In genomic region chr7:332646-333398, GRCh38 we compare ENCODE assay signal across 1 cellular context.
TF ChIP-seq lines count a peak whose summit lies in the region.

No MANE protein-coding gene starts in this region.

TF ChIP-seq in K562, 482 proteins besides CTCF, POLR2A, EP300 and RAD21 (continued from another document and continues in another):
- TF ChIP-seq USF2 (CRISPR knock-in tag; IDR thresholded peaks at IDR 0.05) (peak; percentile 73), ZNF77 (CRISPR knock-in tag; IDR thresholded peaks at IDR 0.05) (no peak), ZFP30 (CRISPR knock-in tag; IDR thresholded peaks at IDR 0.05; ENCODE audit: borderline replicate concordance) (no peak), TRIM25 (IDR thresholded peaks at IDR 0.05; ENCODE audit: borderline replicate concordance) (no peak), SNRNP70 (optimal IDR thresholded peaks at IDR 0.05; ENCODE audit: low read depth, low read length) (no peak), THAP7 (CRISPR knock-in tag; IDR thresholded peaks at IDR 0.05) (no peak), KLF6 (CRISPR knock-in tag; IDR thresholded peaks at IDR 0.05; ENCODE audit: borderline replicate concordance) (no peak), HNRNPLL (IDR thresholded peaks at IDR 0.05; ENCODE audit: low read depth, low read length, poor library complexity, severe bottlenecking) (peak; percentile 64), TBP (optimal IDR thresholded peaks at IDR 0.05; ENCODE audit: low read depth, low read length) (no peak), ZBTB7A (IDR thresholded peaks at IDR 0.05; ENCODE audit: borderline replicate concordance, control insufficient read depth, low read depth, low read length) (peak; percentile 72), TCF3 (CRISPR knock-in tag; IDR thresholded peaks at IDR 0.05) (0 out of 2 replicates have a peak, but pooled peaks have one; percentile 13), IFI16 (CRISPR knock-in tag; IDR thresholded peaks at IDR 0.05) (no peak), CBX5 (IDR thresholded peaks at IDR 0.05; ENCODE audit: borderline replicate concordance, low read depth) (no peak), IRF1 (CRISPR knock-in tag; IDR thresholded peaks at IDR 0.05; ENCODE audit: borderline replicate concordance) (no peak), MNT (conservative IDR thresholded peaks at IDR 0.05) (peak; percentile 77 to 86), FOXK2 (conservative IDR thresholded peaks at IDR 0.05 in 1 of 2, IDR thresholded peaks at IDR 0.05 in 1 of 2; ENCODE audit: low read depth in 2 of 2) (no peak), ZFX (CRISPR knock-in tag; IDR thresholded peaks at IDR 0.05) (peak; percentile 67), TFAP4 (CRISPR knock-in tag; IDR thresholded peaks at IDR 0.05; ENCODE audit: borderline replicate concordance) (peak; percentile 74), ZNF583 (CRISPR knock-in tag; IDR thresholded peaks at IDR 0.05) (no peak), ESRRA (IDR thresholded peaks at IDR 0.05; ENCODE audit: borderline replicate concordance, low read depth) (peak; percentile 24; the same call in 1 of the 2 replicates), CHAMP1 (IDR thresholded peaks at IDR 0.05) (no peak), MAX (CRISPR knock-in tag; IDR thresholded peaks at IDR 0.05) (peak; percentile 94), PBX2 (CRISPR knock-in tag; IDR thresholded peaks at IDR 0.05; ENCODE audit: low read depth) (no peak), PBX2 (tag; conservative IDR thresholded peaks at IDR 0.05; ENCODE audit: low read depth) (no peak), ZBTB33 (CRISPR knock-in tag; IDR thresholded peaks at IDR 0.05) (peak; percentile 80), PCBP2 (IDR thresholded peaks at IDR 0.05; ENCODE audit: low read depth, low read length, poor library complexity, severe bottlenecking) (no peak), DEAF1 (CRISPR knock-in tag; IDR thresholded peaks at IDR 0.05) (peak; percentile 73), ARID2 (IDR thresholded peaks at IDR 0.05) (peak; percentile 70), ZNF668 (CRISPR knock-in tag; IDR thresholded peaks at IDR 0.05) (no peak), RCOR1 (IDR thresholded peaks at IDR 0.05; ENCODE audit: borderline replicate concordance in 1 of 2, low read depth in 2 of 2, low read length in 2 of 2) (peak in 1 of 2 experiments; percentile 33; a peak in 1 of 4 replicates), CREB3 (tag; conservative IDR thresholded peaks at IDR 0.05; ENCODE audit: low read depth) (no peak), SIN3B (IDR thresholded peaks at IDR 0.05; ENCODE audit: low read depth) (0 out of 2 replicates have a peak, but pooled peaks have one; percentile 31), ARID4B (CRISPR knock-in tag; IDR thresholded peaks at IDR 0.05) (peak; percentile 52; the same call in 1 of the 2 replicates)
